8 cellular contexts compared by ENCODE assay signal in the genomic region with DNA sequence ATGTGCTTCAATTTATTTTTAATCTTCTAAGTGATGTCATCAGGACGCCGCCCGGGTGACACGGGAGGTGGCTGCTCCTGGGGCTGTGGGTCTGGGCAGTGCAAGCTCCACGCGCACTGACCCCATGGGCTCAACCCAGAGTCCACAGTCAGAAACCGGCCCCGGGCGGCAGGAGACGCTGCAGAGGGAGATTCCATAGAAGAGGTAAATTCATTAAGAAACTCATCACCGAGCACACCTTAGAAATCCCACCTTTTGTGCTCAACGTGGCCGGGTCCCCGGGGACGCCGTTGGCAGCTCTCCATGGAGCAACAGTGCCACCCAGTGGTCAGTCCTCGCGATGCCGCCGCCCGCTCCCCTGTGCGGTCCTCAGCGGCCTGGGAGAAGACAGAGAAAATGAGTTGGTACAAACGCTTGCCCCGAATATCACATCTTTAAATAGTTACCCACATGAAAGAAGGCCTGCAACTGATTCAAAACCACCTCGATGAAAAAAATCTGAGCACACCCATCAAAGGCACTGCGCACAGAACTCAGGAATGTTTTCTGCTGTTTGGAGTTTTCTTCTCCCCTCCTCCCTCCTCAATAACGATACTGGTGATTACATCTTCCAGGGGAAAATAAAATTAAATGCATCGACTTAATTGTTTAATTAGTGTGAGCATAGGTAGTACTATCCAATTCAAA.
DNase-seq lines count a peak whose midpoint lies in the region; ATAC-seq lines count a peak whose summit lies in the region.

No MANE protein-coding gene starts in this region.

- no peaks in the 10 kb centered on the region for H3K36me3 ChIP-seq in aorta (ENCODE audit: control insufficient read depth in 1 of 2, insufficient read depth in 2 of 2, low read length in 1 of 2)

- no peak overlapping the region for H3K27ac ChIP-seq in aorta (ENCODE audit: low read depth in 1 of 2, low read length in 2 of 2)

- DNase-seq in ELF-1 (ENCODE audit: low read depth, low spot score) (peak; percentile 90), HuH-7.5 (ENCODE audit: low spot score) (peak; percentile 58), RPMI8226 (peak; percentile 62), globus pallidus (ENCODE audit: low spot score) (peak; percentile 15), posterior cingulate gyrus (peak; percentile 46 to 96 (median 79)), aorta (peak; percentile 56 to 87)
- DNase-seq in activated T-helper 9 cell treated with anti-CD3 and anti-CD28 coated beads, Interleukin-2, amount 50 U/mL, for 16 hours (ENCODE audit: low read depth), result peak; percentile 42

- no peak overlapping the region for H3K4me3 ChIP-seq in aorta (ENCODE audit: low read length in 2 of 2)

- H3K9me3 ChIP-seq in aorta (ENCODE audit: control insufficient read depth, low read length), result no peaks in the 10 kb centered on the region

- no peaks in the 10 kb centered on the region for H3K4me1 ChIP-seq in aorta (ENCODE audit: control insufficient read depth in 1 of 2, insufficient read depth in 2 of 2, low read length in 2 of 2)

- intact Hi-C loops in posterior cingulate gyrus (cut with DNase I), result loop anchor here (1.0 kb wide), 1 partner anchor 420 kb away; no protein-coding TSS in a partner anchor
- intact Hi-C loops in aorta (cut with DNase I), result no loop called here

- ATAC-seq in GM21619 (IDR thresholded peaks at IDR 0.05; ENCODE audit: unreplicated experiment) (peak; percentile 94), aorta (ENCODE audit: low FRiP score) (peak; percentile 77)

- H3K27me3 ChIP-seq in aorta (ENCODE audit: control insufficient read depth in 1 of 2, insufficient read depth in 2 of 2, low read length in 1 of 2), result peaks cover 0 to 3% of the 10 kb centered on the region in 2 donors

- 7 to 10% methylated on average over 29 of the region's 29 CpGs for WGBS in aorta, 2 donors

Comparison
In these comparisons a context has a peak if more than half of its experiments do, and no peak if none do; other contexts are left out.
1. DNase-seq: peak in every context shown above with its lines; median percentile 90 in ELF-1; 79 in posterior cingulate gyrus; 72 in aorta; 62 in RPMI8226; 58 in HuH-7.5; 42 in activated T-helper 9 cell treated with anti-CD3 and anti-CD28 coated beads, Interleukin-2, amount 50 U/mL, for 16 hours; 15 in globus pallidus.